8 cellular contexts compared by ENCODE assay signal in the genomic region with DNA sequence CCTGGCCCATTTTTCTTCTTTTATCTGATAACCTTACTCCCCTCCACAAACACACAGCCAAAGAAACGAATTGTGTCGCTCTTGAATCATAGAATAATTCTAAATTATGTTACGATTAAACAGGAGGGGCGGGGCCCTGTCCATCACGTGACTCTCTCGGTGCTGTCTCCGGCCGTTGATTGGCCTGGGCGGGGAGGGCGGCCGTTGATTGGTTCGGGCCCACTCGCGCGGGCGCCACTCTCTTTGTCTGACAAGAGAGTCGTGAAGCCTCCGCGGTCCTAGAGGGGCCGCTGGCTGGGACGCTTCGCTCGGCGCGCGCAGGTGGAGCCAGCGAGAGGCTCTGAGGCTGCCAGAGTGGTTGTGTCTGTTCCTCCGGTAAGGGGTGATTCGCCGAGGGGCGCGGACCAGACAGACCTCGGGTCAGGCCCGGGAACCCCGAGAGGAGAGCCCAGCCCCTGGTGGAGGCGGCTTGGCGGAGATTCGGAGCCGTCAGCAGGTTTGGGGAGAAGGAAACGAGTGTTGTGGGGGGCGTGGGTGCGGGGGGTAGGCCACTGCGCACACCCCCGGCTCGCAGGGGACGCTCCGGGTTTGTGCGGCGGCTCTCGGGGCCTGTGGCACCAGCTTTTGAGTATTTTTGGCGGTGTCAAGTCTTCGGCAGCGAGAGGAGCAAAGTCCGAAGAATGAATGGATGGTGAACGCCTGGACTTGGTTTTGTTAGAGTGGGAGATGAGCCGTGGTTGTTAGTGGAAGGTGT. TPM values are rescaled to one million over a fixed set of nuclear protein-coding genes. Genes with fewer than 3 reads are reported as not detected.
DNase-seq lines count a peak whose midpoint lies in the region; ATAC-seq, FAIRE-seq and TF ChIP-seq lines count a peak whose summit lies in the region.

ZNF789 (plus strand) TSS at position 330 of the 754 bp plus-strand sequence. CDS start 3,567 bp downstream, outside the sequence.

- TF ChIP-seq POLR2A in GM12892 (IDR thresholded peaks at IDR 0.05; ENCODE audit: low read depth, low read length) (peak; percentile 83; the same call in 1 of the 2 replicates), adrenal gland (IDR thresholded peaks at IDR 0.05) (peak in 1 of 2 donors; percentile 77), heart left ventricle (IDR thresholded peaks at IDR 0.05) (peak in 1 of 2 donors; percentile 59), upper lobe of left lung (IDR thresholded peaks at IDR 0.05) (peak in 2 of 4 donors; percentile 39 to 65)

- intact Hi-C loops in adrenal gland (cut with DNase I), result no loop called here
- intact Hi-C loops in heart left ventricle (cut with DNase I), result loop anchor here in 2 of 10 donors (1.0 to 2.0 kb wide), 2 partner anchors 28 kb away; partner anchors contain the start of gene ZNF394 (in 2 of the 2)

- H3K36me3 ChIP-seq in adrenal gland (replicated peaks in 1 of 2) (no peaks in the 10 kb centered on the region), heart left ventricle (peaks cover 0 to 6% (median 0%) of the 10 kb centered on the region in 9 donors), upper lobe of left lung (no peaks in the 10 kb centered on the region)

- ATAC-seq in HG02852 (IDR thresholded peaks at IDR 0.05; ENCODE audit: unreplicated experiment), result peak; percentile 94
- peak; percentile 98 to 99 (median 98) for ATAC-seq in heart left ventricle
- ATAC-seq in upper lobe of left lung (ENCODE audit: low FRiP score in 2 of 2), result peak; percentile 99 to 100

- DNase-seq in GM12892 (ENCODE audit: insufficient read length) (peak; percentile 98), NCI-H146 (lab: John Stamatoyannopoulos, UW) (peak; percentile 97), T-helper 1 cell (peak; percentile 96 to 98 (median 97)), adrenal gland (peak; percentile 97 to 99 (median 99)), heart left ventricle (peak; percentile 98 to 99 (median 99)), pons (ENCODE audit: low spot score) (peak; percentile 96), upper lobe of left lung (peak; percentile 99)

- peak within 1 kb of the TSS; percentile 72 to 89 (median 81) for H3K27ac ChIP-seq in adrenal gland
- peak within 1 kb of the TSS; percentile 69 to 95 (median 86) for H3K27ac ChIP-seq in heart left ventricle
- peak within 1 kb of the TSS; percentile 77 to 91 (median 86) for H3K27ac ChIP-seq in upper lobe of left lung

- 0 to 1% (median 1%) methylated on average over 28 to 56 of the region's 56 CpGs for WGBS in adrenal gland, 4 donors
- 0 to 1% (median 1%) methylated on average over 43 to 56 of the region's 56 CpGs for WGBS in heart left ventricle, 4 donors
- WGBS in upper lobe of left lung, 2 donors, result 1% methylated on average over 18 to 42 of the region's 56 CpGs

- H3K4me1 ChIP-seq in adrenal gland (replicated peaks in 1 of 2), result peaks cover 0 to 14% of the 10 kb centered on the region in 2 donors
- H3K4me1 ChIP-seq in heart left ventricle, result peaks cover 0 to 25% (median 10%) of the 10 kb centered on the region in 12 donors
- peaks cover 9 to 33% (median 10%) of the 10 kb centered on the region in 4 donors for H3K4me1 ChIP-seq in upper lobe of left lung

- peak; percentile 98 for FAIRE-seq in GM12892 (lab: Jason Lieb, UNC)

- H3K4me3 ChIP-seq in adrenal gland, result peak within 1 kb of the TSS; percentile 46 to 75 (median 54)
- H3K4me3 ChIP-seq in heart left ventricle, result peak within 1 kb of the TSS; percentile 63 to 96 (median 82)
- H3K4me3 ChIP-seq in upper lobe of left lung, result peak within 1 kb of the TSS; percentile 63 to 90 (median 82)

- TF ChIP-seq CTCF in adrenal gland (IDR thresholded peaks at IDR 0.05) (no peak), heart left ventricle (IDR thresholded peaks at IDR 0.05) (peak in 1 of 12 donors; percentile 12), upper lobe of left lung (IDR thresholded peaks at IDR 0.05) (peak in 1 of 6 experiments; percentile 21)

- TF ChIP-seq EP300 in upper lobe of left lung (IDR thresholded peaks at IDR 0.05), result no peak

- H3K27me3 ChIP-seq in adrenal gland, result no peaks in the 10 kb centered on the region
- no peaks in the 10 kb centered on the region for H3K27me3 ChIP-seq in heart left ventricle
- no peaks in the 10 kb centered on the region for H3K27me3 ChIP-seq in upper lobe of left lung

- H3K9me3 ChIP-seq in adrenal gland (replicated peaks in 1 of 3), result no peaks in the 10 kb centered on the region
- no peaks in the 10 kb centered on the region for H3K9me3 ChIP-seq in heart left ventricle
- no peaks in the 10 kb centered on the region for H3K9me3 ChIP-seq in upper lobe of left lung

RNA-seq across cellular contexts. Expression of gene ZNF789, which starts in this region (rescaled TPM):
- 26.6 TPM for polyA plus RNA-seq in GM12892 (2012; ENCODE audit: missing spikeins)
- total RNA-seq in adrenal gland (10 to 100 TPM in 1 of 8 donors, 1 to 10 TPM in 7; 1.5 to 10.5 (median 6.2) TPM), heart left ventricle (1 to 10 TPM; 2.1 to 5.2 (median 3.2) TPM), upper lobe of left lung (10 to 100 TPM in 2 of 6 donors, 1 to 10 TPM in 4; 8.3 to 28.3 (median 9.3) TPM)
- polyA plus RNA-seq in adrenal gland (10 to 100 TPM; 11.7 to 22.8 (median 18.0) TPM), heart left ventricle (1 to 10 TPM; 3.3 to 4.4 TPM)

Comparison
In these comparisons a context has a peak if more than half of its experiments do, and no peak if none do; other contexts are left out.
1. Peak in every context shown above with its lines: DNase-seq, ATAC-seq, H3K4me3 ChIP-seq and H3K27ac ChIP-seq.